In the genomic region with DNA sequence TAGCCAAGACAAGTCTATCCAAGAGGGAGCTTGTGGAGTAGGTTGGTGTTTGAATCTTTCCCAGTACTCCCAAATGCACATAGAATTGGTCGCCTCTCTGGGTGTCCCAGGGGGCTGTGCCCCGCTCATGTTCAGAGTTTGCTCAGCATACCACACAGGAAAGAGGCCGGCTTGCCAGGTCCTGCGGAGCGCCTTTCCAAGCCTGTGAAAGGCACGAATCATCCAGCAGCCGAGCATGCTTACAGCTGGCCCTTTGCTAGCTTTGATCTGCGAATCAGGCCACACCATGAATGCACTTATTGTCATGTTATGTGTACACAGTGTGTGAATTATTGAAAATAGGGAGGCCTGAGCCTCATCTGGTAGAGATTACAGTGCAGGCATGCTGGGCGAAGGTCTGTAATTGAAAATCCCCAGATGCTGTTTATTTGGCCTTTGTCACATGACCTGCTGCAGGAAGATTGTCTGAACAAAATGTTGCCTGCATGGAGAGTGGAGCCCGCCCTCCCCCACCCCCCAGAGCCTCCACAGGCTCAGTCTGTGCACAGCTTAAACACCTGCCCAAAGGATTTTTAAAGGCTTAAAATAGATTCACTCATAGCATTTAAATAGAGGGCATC, we compare ENCODE assay signal across 8 cellular contexts.
A peak's percentile ranks its signal among the peaks of the same experiment; 100 is the strongest.
DNase-seq lines count a peak whose midpoint lies in the region; ATAC-seq and TF ChIP-seq lines count a peak whose summit lies in the region.
"Had no signal": no experiment of that assay in that cellular context is flagged by ENCODE, and none has a peak within 500 bp of the region (broad histone marks: within the 10 kb centered on the region; RNA-seq: fewer than 3 reads in every experiment).

No MANE protein-coding gene starts in this region.

- intact Hi-C loops in upper lobe of right lung (cut with DNase I) (no loop called here), tibial artery (cut with DNase I; ENCODE audit: low total_unique reads) (no loop called here)
- intact Hi-C loops in activated T-helper 1 cell treated with anti-CD3 and anti-CD28 coated beads, Interleukin-12 subunit alpha, Interleukin-12 subunit beta, Interleukin-2, Interleukin-4 antibody, amounts not matched to agents 30 ng/mL and 10 ng/mL and 1 ng/mL, durations not matched to agents 14 hours and 24 hours and 36 hours (cut with micrococcal nuclease), result no loop called here

- no peaks in the 10 kb centered on the region for H3K36me3 ChIP-seq in upper lobe of right lung
- no peaks in the 10 kb centered on the region for H3K36me3 ChIP-seq in tibial artery

- H3K9me3 ChIP-seq in upper lobe of right lung (no peaks in the 10 kb centered on the region), tibial artery (no peaks in the 10 kb centered on the region)

- H3K27me3 Mint-ChIP-seq in activated T-helper 1 cell treated with anti-CD3 and anti-CD28 coated beads, Interleukin-12 subunit alpha, Interleukin-12 subunit beta, Interleukin-2, Interleukin-4 antibody, amounts not matched to agents 30 ng/mL and 10 ng/mL and 1 ng/mL, durations not matched to agents 14 hours and 24 hours and 36 hours (ENCODE audit: insufficient read depth), result peaks cover 14% of the 10 kb centered on the region

- no peaks in the 10 kb centered on the region for H3K36me3 Mint-ChIP-seq in activated T-helper 1 cell treated with anti-CD3 and anti-CD28 coated beads, Interleukin-12 subunit alpha, Interleukin-12 subunit beta, Interleukin-2, Interleukin-4 antibody, amounts not matched to agents 30 ng/mL and 10 ng/mL and 1 ng/mL, durations not matched to agents 14 hours and 24 hours and 36 hours (ENCODE audit: low read depth)

- H3K27ac ChIP-seq in upper lobe of right lung (no peak overlapping the region), tibial artery (no peak overlapping the region)
- H3K27ac ChIP-seq: HL-60 had no signal

- H3K4me3 Mint-ChIP-seq in activated T-helper 1 cell treated with anti-CD3 and anti-CD28 coated beads, Interleukin-12 subunit alpha, Interleukin-12 subunit beta, Interleukin-2, Interleukin-4 antibody, amounts not matched to agents 30 ng/mL and 10 ng/mL and 1 ng/mL, durations not matched to agents 14 hours and 24 hours and 36 hours, result no peak overlapping the region

- H3K27ac Mint-ChIP-seq in activated T-helper 1 cell treated with anti-CD3 and anti-CD28 coated beads, Interleukin-12 subunit alpha, Interleukin-12 subunit beta, Interleukin-2, Interleukin-4 antibody, amounts not matched to agents 30 ng/mL and 10 ng/mL and 1 ng/mL, durations not matched to agents 14 hours and 24 hours and 36 hours, result no peak overlapping the region

- DNase-seq in NCI-H1092 (lab: John Stamatoyannopoulos, UW) (peak; percentile 94), SK-N-DZ (ENCODE audit: low spot score) (peak; percentile 96), inferior parietal cortex (ENCODE audit: extremely low spot score) (peak; percentile 30), upper lobe of right lung (no peak), tibial artery (no peak)
- DNase-seq in activated T-helper 1 cell treated with anti-CD3 and anti-CD28 coated beads, Interleukin-12 subunit alpha, Interleukin-12 subunit beta, Interleukin-2, Interleukin-4 antibody, amounts not matched to agents 30 ng/mL and 10 ng/mL and 1 ng/mL, durations not matched to agents 14 hours and 24 hours and 36 hours (ENCODE audit: low spot score), result no peak

- TF ChIP-seq POLR2A in GM18505 (IDR thresholded peaks at IDR 0.05; ENCODE audit: borderline replicate concordance, extremely low read depth, insufficient read depth, insufficient read length), result no peak

- ATAC-seq in upper lobe of right lung (peak; percentile 44), GM18505 (IDR thresholded peaks at IDR 0.05; ENCODE audit: unreplicated experiment) (no peak)

- TF ChIP-seq CTCF in upper lobe of right lung (IDR thresholded peaks at IDR 0.05), result no peak
- TF ChIP-seq CTCF in tibial artery (IDR thresholded peaks at IDR 0.05), result no peak

- H3K4me1 ChIP-seq in upper lobe of right lung, result peaks cover 24% of the 10 kb centered on the region
- peaks cover 0 to 26% (median 6%) of the 10 kb centered on the region in 4 donors for H3K4me1 ChIP-seq in tibial artery

- no peaks in the 10 kb centered on the region for H3K9me3 Mint-ChIP-seq in activated T-helper 1 cell treated with anti-CD3 and anti-CD28 coated beads, Interleukin-12 subunit alpha, Interleukin-12 subunit beta, Interleukin-2, Interleukin-4 antibody, amounts not matched to agents 30 ng/mL and 10 ng/mL and 1 ng/mL, durations not matched to agents 14 hours and 24 hours and 36 hours

- no peak overlapping the region for H3K4me3 ChIP-seq in upper lobe of right lung
- H3K4me3 ChIP-seq in tibial artery, result no peak overlapping the region

- H3K4me1 Mint-ChIP-seq in activated T-helper 1 cell treated with anti-CD3 and anti-CD28 coated beads, Interleukin-12 subunit alpha, Interleukin-12 subunit beta, Interleukin-2, Interleukin-4 antibody, amounts not matched to agents 30 ng/mL and 10 ng/mL and 1 ng/mL, durations not matched to agents 14 hours and 24 hours and 36 hours (ENCODE audit: low read depth), result no peaks in the 10 kb centered on the region

- H3K27me3 ChIP-seq in upper lobe of right lung (no peaks in the 10 kb centered on the region), tibial artery (no peaks in the 10 kb centered on the region)

Comparison
In these comparisons a context has a peak if more than half of its experiments do, and no peak if none do; other contexts are left out.
1. DNase-seq: peak in NCI-H1092 (single experiment), SK-N-DZ (single experiment) and inferior parietal cortex (single experiment); none in upper lobe of right lung (single experiment), activated T-helper 1 cell treated with anti-CD3 and anti-CD28 coated beads, Interleukin-12 subunit alpha, Interleukin-12 subunit beta, Interleukin-2, Interleukin-4 antibody, amounts not matched to agents 30 ng/mL and 10 ng/mL and 1 ng/mL, durations not matched to agents 14 hours and 24 hours and 36 hours (single experiment) and tibial artery (0 of 2).